In the genomic region with DNA sequence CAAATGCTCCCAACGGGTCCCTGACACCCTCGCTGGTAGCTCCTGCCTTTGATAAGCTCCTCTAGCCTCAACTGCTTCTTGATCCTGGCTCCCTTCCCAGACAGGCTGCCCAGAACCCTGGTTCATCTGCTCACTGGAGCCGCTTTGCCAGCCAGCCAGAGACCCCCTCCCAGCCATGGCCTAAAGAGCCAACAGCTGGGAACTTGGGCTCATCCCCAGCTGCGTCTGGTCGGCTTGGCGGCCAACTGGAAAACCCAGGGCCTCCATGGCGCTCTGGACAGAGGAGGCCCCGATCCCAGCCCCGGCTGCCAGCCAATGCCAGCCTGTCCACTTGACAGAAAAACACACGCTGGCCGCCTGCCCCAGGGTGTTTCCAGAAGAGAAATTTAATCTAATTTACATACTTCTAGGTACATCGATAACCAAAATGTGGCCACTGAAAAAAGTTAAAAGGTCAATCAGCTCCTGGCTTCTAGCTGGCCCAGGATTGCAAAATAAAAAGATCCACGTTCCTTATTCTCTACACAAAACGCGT, we compare ENCODE assay signal across 9 cellular contexts. TPM values are rescaled to one million over a fixed set of nuclear protein-coding genes. Genes with fewer than 3 reads are reported as not detected.
DNase-seq lines count a peak whose midpoint lies in the region; ATAC-seq and TF ChIP-seq lines count a peak whose summit lies in the region.
"Had no signal": no experiment of that assay in that cellular context is flagged by ENCODE, and none has a peak within 500 bp of the region (broad histone marks: within the 10 kb centered on the region; RNA-seq: fewer than 3 reads in every experiment).

No MANE protein-coding gene starts in this region.

- CTCF ChIA-PET in SK-N-SH (lab: Yijun Ruan, JAX), result interaction anchor here (0.7 to 1.9 kb wide), 7 partner anchors 11 to 244 kb away, joined by 3 to 9 read pairs (median 3); no protein-coding TSS in a partner anchor

- TF ChIP-seq RAD21 in SK-N-SH (IDR thresholded peaks at IDR 0.05; ENCODE audit: low read length), result no peak

- H3K4me1 ChIP-seq in SK-N-SH (ENCODE audit: control insufficient read depth in 1 of 2, insufficient read depth in 2 of 2, low read depth in 1 of 2, low read length in 1 of 2) (peaks cover 10 to 44% of the 10 kb centered on the region in 2 experiments; a peak in 3 of 4 replicates), right lobe of liver (peaks cover 2 to 36% (median 16%) of the 10 kb centered on the region in 4 donors)

- TF ChIP-seq CTCF in SK-N-SH (IDR thresholded peaks at IDR 0.05) (no peak), right lobe of liver (IDR thresholded peaks at IDR 0.05) (no peak)

- H3K36me3 ChIP-seq in SK-N-SH (replicated peaks in 1 of 2; ENCODE audit: control insufficient read depth in 1 of 2, insufficient read depth in 2 of 2, low read length in 1 of 2) (peaks cover 33 to 41% of the 10 kb centered on the region in 2 experiments), right lobe of liver (peaks cover 0 to 29% (median 6%) of the 10 kb centered on the region in 4 donors)

- POLR2A ChIA-PET in SK-N-SH (lab: Yijun Ruan, JAX), result interaction anchor here (1.2 to 1.8 kb wide), 4 partner anchors 11 to 133 kb away, joined by 4 to 8 read pairs (median 4); a partner anchor contains a TSS

- peak overlapping the region in 1 of 2 experiments; percentile 94; a peak in 2 of 4 replicates for H3K27ac ChIP-seq in SK-N-SH (ENCODE audit: low read depth in 2 of 2, low read length in 1 of 2)
- peak overlapping the region; percentile 57 to 90 (median 89) for H3K27ac ChIP-seq in right lobe of liver

- no peaks in the 10 kb centered on the region for H3K9me2 ChIP-seq in SK-N-SH

- peak; percentile 83 for DNase-seq in Ammon's horn (ENCODE audit: low spot score)
- peak; percentile 88 for DNase-seq in SK-N-SH
- DNase-seq in right lobe of liver, result peak; percentile 85 to 95 (median 92)
- no peak for DNase-seq in H4 (ENCODE audit: low spot score)
- DNase-seq in activated naive CD8-positive, alpha-beta T cell treated with anti-CD3 and anti-CD28 coated beads, Interleukin-2, amount 50 U/mL, for 24 hours, result no peak
- DNase-seq in NCI-H526 treated with DMSO at 0.1 percent for 48 hours (lab: John Stamatoyannopoulos, UW), result no peak
- DNase-seq: activated CD8-positive, alpha-beta memory T cell treated with anti-CD3 and anti-CD28 coated beads, Interleukin-2, amount 50 U/mL, for 4 hours had no signal

- H3K36me3 Mint-ChIP-seq in activated naive CD8-positive, alpha-beta T cell treated with anti-CD3 and anti-CD28 coated beads, Interleukin-2, amount 50 U/mL, for 24 hours (ENCODE audit: low read depth), result peaks cover 32% of the 10 kb centered on the region

- no peak overlapping the region for H3K4me3 ChIP-seq in SK-N-SH (ENCODE audit: low read depth in 2 of 2, low read length in 1 of 2)
- H3K4me3 ChIP-seq in right lobe of liver, result no peak overlapping the region

- H3K79me2 ChIP-seq in SK-N-SH (ENCODE audit: insufficient read depth), result peaks cover 20% of the 10 kb centered on the region

- TF ChIP-seq POLR2A in right lobe of liver (IDR thresholded peaks at IDR 0.05), result no peak

- H3K27me3 Mint-ChIP-seq in activated naive CD8-positive, alpha-beta T cell treated with anti-CD3 and anti-CD28 coated beads, Interleukin-2, amount 50 U/mL, for 24 hours, result no peaks in the 10 kb centered on the region
- H3K27me3 Mint-ChIP-seq: naive thymus-derived CD8-positive, alpha-beta T cell had no signal

- intact Hi-C loops in right lobe of liver (cut with DNase I), result no loop called here

- H3K9me3 Mint-ChIP-seq in activated naive CD8-positive, alpha-beta T cell treated with anti-CD3 and anti-CD28 coated beads, Interleukin-2, amount 50 U/mL, for 24 hours, result no peaks in the 10 kb centered on the region
- H3K9me3 Mint-ChIP-seq: naive thymus-derived CD8-positive, alpha-beta T cell had no signal

- 48% methylated on average over 11 of the region's 15 CpGs for WGBS in SK-N-SH (ENCODE audit: low lambda C conversion rate)
- WGBS in right lobe of liver (ENCODE audit: insufficient coverage, low coverage, low lambda C conversion rate, missing lambda C conversion rate), result 47% methylated on average over 15 of the region's 15 CpGs

- no peak overlapping the region for H3K4me2 ChIP-seq in SK-N-SH

- peaks cover 12% of the 10 kb centered on the region for H4K20me1 ChIP-seq in SK-N-SH (ENCODE audit: insufficient read depth)

- H3K9ac ChIP-seq in SK-N-SH, result no peak overlapping the region

- H3K27me3 ChIP-seq in SK-N-SH (ENCODE audit: insufficient read depth) (no peaks in the 10 kb centered on the region), right lobe of liver (no peaks in the 10 kb centered on the region)

- H2AFZ ChIP-seq in SK-N-SH (ENCODE audit: low read depth), result no peak overlapping the region

- H3K27ac Mint-ChIP-seq in activated naive CD8-positive, alpha-beta T cell treated with anti-CD3 and anti-CD28 coated beads, Interleukin-2, amount 50 U/mL, for 24 hours, result no peak overlapping the region

- H3K4me3 Mint-ChIP-seq in activated naive CD8-positive, alpha-beta T cell treated with anti-CD3 and anti-CD28 coated beads, Interleukin-2, amount 50 U/mL, for 24 hours, result no peak overlapping the region
- H3K4me3 Mint-ChIP-seq: naive thymus-derived CD8-positive, alpha-beta T cell had no signal

- H3K9me3 ChIP-seq in SK-N-SH (no peaks in the 10 kb centered on the region), right lobe of liver (no peaks in the 10 kb centered on the region)

- peak; percentile 31 to 45 (median 38) for ATAC-seq in right lobe of liver
- no peak for ATAC-seq in activated naive CD8-positive, alpha-beta T cell treated with anti-CD3 and anti-CD28 coated beads, Interleukin-2, amount 50 U/mL, for 24 hours
- ATAC-seq: naive thymus-derived CD8-positive, alpha-beta T cell had no signal

- TF ChIP-seq EP300 in SK-N-SH (IDR thresholded peaks at IDR 0.05; ENCODE audit: borderline replicate concordance in 1 of 2, low read depth in 1 of 2, low read length in 1 of 2), result no peak; a peak in 1 of 4 replicates

- peaks cover 10% of the 10 kb centered on the region for H3F3A ChIP-seq in SK-N-SH (replicated peaks; ENCODE audit: insufficient read depth)

- H3K4me1 Mint-ChIP-seq in activated naive CD8-positive, alpha-beta T cell treated with anti-CD3 and anti-CD28 coated beads, Interleukin-2, amount 50 U/mL, for 24 hours, result peaks cover 22% of the 10 kb centered on the region

TF ChIP-seq in SK-N-SH, 30 proteins besides CTCF, POLR2A, EP300 and RAD21:
- TF ChIP-seq RCOR1 (IDR thresholded peaks at IDR 0.05; ENCODE audit: low read length) (peak; percentile 43; the same call in 1 of the 2 replicates), MXI1 (IDR thresholded peaks at IDR 0.05; ENCODE audit: low read depth, low read length) (peak; percentile 89), CHD2 (IDR thresholded peaks at IDR 0.05; ENCODE audit: low read length, partially characterized antibody) (peak; percentile 49), FOXJ3 (CRISPR knock-in tag; IDR thresholded peaks at IDR 0.05) (peak; percentile 64; the same call in 1 of the 2 replicates), EZH2phosphoT487 (IDR thresholded peaks at IDR 0.05; ENCODE audit: borderline replicate concordance, low read depth) (no peak)
- TF ChIP-seq, protein P1, sequence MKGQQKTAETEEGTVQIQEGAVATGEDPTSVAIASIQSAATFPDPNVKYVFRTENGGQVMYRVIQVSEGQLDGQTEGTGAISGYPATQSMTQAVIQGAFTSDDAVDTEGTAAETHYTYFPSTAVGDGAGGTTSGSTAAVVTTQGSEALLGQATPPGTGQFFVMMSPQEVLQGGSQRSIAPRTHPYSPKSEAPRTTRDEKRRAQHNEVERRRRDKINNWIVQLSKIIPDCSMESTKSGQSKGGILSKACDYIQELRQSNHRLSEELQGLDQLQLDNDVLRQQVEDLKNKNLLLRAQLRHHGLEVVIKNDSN (IDR thresholded peaks at IDR 0.05; ENCODE audit: borderline replicate concordance, low read depth), result no peak
- TF ChIP-seq, protein P2, sequence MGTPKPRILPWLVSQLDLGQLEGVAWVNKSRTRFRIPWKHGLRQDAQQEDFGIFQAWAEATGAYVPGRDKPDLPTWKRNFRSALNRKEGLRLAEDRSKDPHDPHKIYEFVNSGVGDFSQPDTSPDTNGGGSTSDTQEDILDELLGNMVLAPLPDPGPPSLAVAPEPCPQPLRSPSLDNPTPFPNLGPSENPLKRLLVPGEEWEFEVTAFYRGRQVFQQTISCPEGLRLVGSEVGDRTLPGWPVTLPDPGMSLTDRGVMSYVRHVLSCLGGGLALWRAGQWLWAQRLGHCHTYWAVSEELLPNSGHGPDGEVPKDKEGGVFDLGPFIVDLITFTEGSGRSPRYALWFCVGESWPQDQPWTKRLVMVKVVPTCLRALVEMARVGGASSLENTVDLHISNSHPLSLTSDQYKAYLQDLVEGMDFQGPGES (IDR thresholded peaks at IDR 0.05; ENCODE audit: low read depth, low read length), result no peak

RNA-seq across cellular contexts. Expression of a gene that starts 3.0 kb away (rescaled TPM):
- polyA plus RNA-seq in SK-N-SH (2012; rRNA removed), result 44.7 and 46.1 TPM in 2 replicates
- 17.5 and 18.8 TPM in 2 replicates for polyA plus RNA-seq in SK-N-SH (2012; cell fraction: cytosol; rRNA removed)
- polyA plus RNA-seq in SK-N-SH (2012; cell fraction: nucleus; rRNA removed), result 219 and 280 TPM in 2 replicates
- total RNA-seq in right lobe of liver, result 10 to 100 TPM; 27.4 to 69.4 (median 49.6) TPM
- 37.5 and 48.6 TPM in 2 replicates for total RNA-seq in H4 (2014; rRNA removed; shearing (Covaris generic))

RNA-seq across cellular contexts. Expression of a gene that starts 28.0 kb away (rescaled TPM):
- polyA plus RNA-seq in SK-N-SH (2012; rRNA removed), result 9.9 and 15.5 TPM in 2 replicates
- 7.7 and 13.6 TPM in 2 replicates for polyA plus RNA-seq in SK-N-SH (2012; cell fraction: cytosol; rRNA removed)
- polyA plus RNA-seq in SK-N-SH (2012; cell fraction: nucleus; rRNA removed), result 34.3 and 54.6 TPM in 2 replicates
- total RNA-seq in right lobe of liver, result 10 to 100 TPM; 12.5 to 24.4 (median 14.6) TPM
- 7.2 and 7.4 TPM in 2 replicates for total RNA-seq in H4 (2014; rRNA removed; shearing (Covaris generic))

RNA-seq across cellular contexts. Expression of a gene that starts 42.2 kb away (rescaled TPM):
- 17.2 and 21.0 TPM in 2 replicates for polyA plus RNA-seq in SK-N-SH (2012; rRNA removed)
- polyA plus RNA-seq in SK-N-SH (2012; cell fraction: cytosol; rRNA removed), result 12.2 and 13.6 TPM in 2 replicates
- 56.1 and 57.2 TPM in 2 replicates for polyA plus RNA-seq in SK-N-SH (2012; cell fraction: nucleus; rRNA removed)
- 10 to 100 TPM in 5 of 6 experiments, 1 to 10 TPM in 1; 10.0 to 20.2 (median 13.3) TPM for total RNA-seq in right lobe of liver
- 14.4 and 18.4 TPM in 2 replicates for total RNA-seq in H4 (2014; rRNA removed; shearing (Covaris generic))

RNA-seq across cellular contexts. Expression of a gene that starts 42.6 kb away (rescaled TPM):
- 0.02 TPM in 2 replicates for polyA plus RNA-seq in SK-N-SH (2012; rRNA removed)
- polyA plus RNA-seq in SK-N-SH (2012; cell fraction: cytosol; rRNA removed), result 0.01 and 0.04 TPM in 2 replicates
- 0.05 and 0.28 TPM in 2 replicates for polyA plus RNA-seq in SK-N-SH (2012; cell fraction: nucleus; rRNA removed)
- 1 to 10 TPM in 4 of 6 experiments, under 1 TPM in 2; 0.75 to 1.9 (median 1.1) TPM for total RNA-seq in right lobe of liver
- not detected in 2 replicates for total RNA-seq in H4 (2014; rRNA removed; shearing (Covaris generic))

RNA-seq across cellular contexts. Expression of a gene that starts 57.5 kb away (rescaled TPM):
- not detected in 2 replicates for polyA plus RNA-seq in SK-N-SH (2012; rRNA removed)
- not detected in 2 replicates for polyA plus RNA-seq in SK-N-SH (2012; cell fraction: cytosol; rRNA removed)
- not detected in 2 replicates for polyA plus RNA-seq in SK-N-SH (2012; cell fraction: nucleus; rRNA removed)
- 100 to 1,000 TPM in 2 of 6 experiments, 10 to 100 TPM in 4; 45.1 to 135 (median 59.2) TPM for total RNA-seq in right lobe of liver
- not detected in 2 replicates for total RNA-seq in H4 (2014; rRNA removed; shearing (Covaris generic))
- total RNA-seq: chondrocyte had no signal

Comparison
In these comparisons a context has a peak if more than half of its experiments do, and no peak if none do; other contexts are left out.
1. DNase-seq: peak in Ammon's horn (single experiment), SK-N-SH (single experiment) and right lobe of liver (3 of 3); none in H4 (single experiment), activated naive CD8-positive, alpha-beta T cell treated with anti-CD3 and anti-CD28 coated beads, Interleukin-2, amount 50 U/mL, for 24 hours (single experiment) and NCI-H526 treated with DMSO at 0.1 percent for 48 hours (single experiment).